ENCODE assay signal across 8 cellular contexts in the genomic region with DNA sequence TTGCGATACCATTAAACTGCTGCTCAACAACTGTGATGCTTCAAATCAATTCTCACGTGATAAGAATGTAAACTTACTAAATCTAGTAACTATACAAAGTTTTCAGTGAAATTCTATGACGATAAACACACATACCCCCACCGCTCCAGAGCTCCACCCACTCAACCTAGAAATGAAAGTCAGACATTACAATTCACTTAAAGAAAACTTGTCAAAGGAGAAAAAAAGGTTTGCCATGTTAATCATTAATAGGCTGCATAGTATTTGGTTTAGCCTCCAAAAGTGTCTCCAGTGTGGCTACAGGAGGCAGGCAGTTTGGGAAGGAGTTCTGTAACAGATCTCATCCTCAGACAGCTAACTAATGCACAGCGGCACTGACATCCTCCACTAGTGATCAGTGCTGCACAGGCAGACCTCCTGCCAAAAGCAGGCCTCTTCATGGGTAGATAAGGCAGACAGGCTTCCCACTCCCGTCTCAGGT. TPM values are rescaled to one million over a fixed set of nuclear protein-coding genes. Genes with fewer than 3 reads are reported as not detected.
DNase-seq lines count a peak whose midpoint lies in the region; ATAC-seq and TF ChIP-seq lines count a peak whose summit lies in the region.

No MANE protein-coding gene starts in this region.

- H3K27ac ChIP-seq in OCI-LY3 (ENCODE audit: low read length), result no peak overlapping the region

- DNase-seq in central memory CD4-positive, alpha-beta T cell, result peak; percentile 58
- DNase-seq in natural killer cell (no peak), NCI-H526 treated with DMSO at 0.1 percent for 48 hours (lab: John Stamatoyannopoulos, UW) (no peak), H4 (ENCODE audit: low spot score) (no peak), islet precursor cell (no peak), hypothalamus (lab: John Stamatoyannopoulos, UW) (no peak)

- H3K4me3 Mint-ChIP-seq in natural killer cell, result peak overlapping the region; percentile 98

- peaks cover 8% of the 10 kb centered on the region; the same call in 1 of the 2 replicates for H4K20me1 ChIP-seq in OCI-LY3 (ENCODE audit: insufficient read depth, low read length)

- H3K79me2 ChIP-seq in OCI-LY3 (ENCODE audit: low read length), result peaks cover 42% of the 10 kb centered on the region

- H3K4me3 ChIP-seq in OCI-LY3 (ENCODE audit: low read length), result peak overlapping the region; percentile 69

- TF ChIP-seq CTCF in OCI-LY3 (IDR thresholded peaks at IDR 0.05; ENCODE audit: low read depth, low read length) (no peak), natural killer cell (IDR thresholded peaks at IDR 0.05) (no peak)

- H3K36me3 ChIP-seq in OCI-LY3 (replicated peaks; ENCODE audit: low read depth, low read length), result no peaks in the 10 kb centered on the region

- intact Hi-C loops in natural killer cell (cut with micrococcal nuclease), result loop anchor here (5.0 kb wide), 1 partner anchor 40 kb away; no protein-coding TSS in a partner anchor

- H2AFZ ChIP-seq in OCI-LY3 (ENCODE audit: low read depth, low read length), result no peak overlapping the region

- H3K9ac ChIP-seq in OCI-LY3 (ENCODE audit: low read length), result no peak overlapping the region

- no peaks in the 10 kb centered on the region for H3K9me3 ChIP-seq in OCI-LY3 (ENCODE audit: insufficient read depth, low read length)

- H3K4me2 ChIP-seq in OCI-LY3 (ENCODE audit: low read length), result peak overlapping the region; percentile 82

- no peaks in the 10 kb centered on the region for H3K36me3 Mint-ChIP-seq in natural killer cell

- H3K27me3 Mint-ChIP-seq in natural killer cell (ENCODE audit: low read depth in 2 of 2), result no peaks in the 10 kb centered on the region

- H3K27ac Mint-ChIP-seq in natural killer cell, result peak overlapping the region; percentile 97 to 98

- H3K4me1 Mint-ChIP-seq in natural killer cell, result peaks cover 90 to 93% of the 10 kb centered on the region in 2 donors

- H3K27me3 ChIP-seq in OCI-LY3 (ENCODE audit: low read depth, low read length), result no peaks in the 10 kb centered on the region

- H3K4me1 ChIP-seq in OCI-LY3 (ENCODE audit: low read length), result peaks cover 32% of the 10 kb centered on the region

- ATAC-seq in GM18858 (IDR thresholded peaks at IDR 0.05; ENCODE audit: unreplicated experiment) (peak; percentile 18), natural killer cell (peak in 2 of 3 donors; percentile 11 to 14)

- no peaks in the 10 kb centered on the region for H3K9me3 Mint-ChIP-seq in natural killer cell

RNA-seq across cellular contexts. Expression of gene HERPUD2, which starts 3.1 kb away (rescaled TPM):
- 100 to 1,000 TPM; 103 to 112 (median 111) TPM for total RNA-seq in natural killer cell
- 19.2 and 39.3 TPM in 2 replicates for total RNA-seq in H4 (2014; rRNA removed; shearing (Covaris generic))
